Comparison of ENCODE assay signal across 23 cellular contexts in genomic region chr16:3788711-3789374, GRCh38.
DNase-seq lines count a peak whose midpoint lies in the region; ATAC-seq, FAIRE-seq and TF ChIP-seq lines count a peak whose summit lies in the region.
"Had no signal": no experiment of that assay in that cellular context is flagged by ENCODE, and none has a peak within 500 bp of the region (broad histone marks: within the 10 kb centered on the region; RNA-seq: fewer than 3 reads in every experiment).

No MANE protein-coding gene starts in this region.

- WGBS in liver, result 73% methylated on average over 9 of the region's 9 CpGs
- WGBS in HepG2 (ENCODE audit: low lambda C conversion rate), result 98% methylated on average over 6 of the region's 9 CpGs

- peak overlapping the region; percentile 71 for H3K27ac Mint-ChIP-seq in activated B cell treated with CpG ODN at 0.5 μM for 24 hours
- H3K27ac Mint-ChIP-seq in naive B cell, result peak overlapping the region; percentile 7 to 82 (median 58)
- H3K27ac Mint-ChIP-seq: activated CD4-positive, alpha-beta memory T cell treated with anti-CD3 and anti-CD28 coated beads for 36 hours had no signal

- no peak for DNase-seq in HepG2 (ENCODE audit: low spot score)
- DNase-seq in activated B cell treated with CpG ODN at 0.5 μM for 24 hours, result no peak
- no peak for DNase-seq in naive B cell
- no peak for DNase-seq in amniotic stem cell (lab: John Stamatoyannopoulos, UW)
- no peak for DNase-seq in substantia nigra (lab: John Stamatoyannopoulos, UW)
- DNase-seq: activated CD4-positive, alpha-beta memory T cell treated with anti-CD3 and anti-CD28 coated beads for 36 hours; activated naive CD4-positive, alpha-beta T cell treated with Interleukin-2 at 50 U/mL for 16 hours; activated T-cell treated with anti-CD3 and anti-CD28 coated beads, Interleukin-2, amount 50 U/mL, for 4 hours; HCEC 1CT; islet precursor cell; lower lobe of right lung; NCI-H1105 treated with DMSO at 0.1 percent for 48 hours; NCI-H2029; NCI-H526 treated with DMSO at 0.1 percent for 48 hours; stimulated activated CD4-positive, alpha-beta T cell treated with anti-CD3 and anti-CD28 coated beads, Interleukin-1b, Interleukin-23, amount 100 ng/mL, for 48 hours; uterus; WERI-Rb-1 had no signal

- H4K20me1 ChIP-seq in HepG2 (ENCODE audit: insufficient read depth, low read length), result no peaks in the 10 kb centered on the region; the same call in none of the 2 replicates

- H3K9ac ChIP-seq in liver (ENCODE audit: low read depth in 1 of 2, low read length in 2 of 2) (no peak overlapping the region), HepG2 (ENCODE audit: insufficient read depth, low read depth, low read length) (no peak overlapping the region)

- H3K9me3 Mint-ChIP-seq in activated B cell treated with CpG ODN at 0.5 μM for 24 hours (no peaks in the 10 kb centered on the region), naive B cell (peaks cover 0 to 1% (median 0%) of the 10 kb centered on the region in 7 donors)
- H3K9me3 Mint-ChIP-seq: activated CD4-positive, alpha-beta memory T cell treated with anti-CD3 and anti-CD28 coated beads for 36 hours; activated T-cell treated with anti-CD3 and anti-CD28 coated beads, Interleukin-2, amount 50 U/mL, for 4 hours; CD4-positive, alpha-beta memory T cell had no signal

- TF ChIP-seq POLR2A in HepG2 (IDR thresholded peaks at IDR 0.05; ENCODE audit: insufficient read depth in 1 of 2, low read depth in 2 of 2, low read length in 2 of 2), result no peak

- no peak overlapping the region for H3K4me2 ChIP-seq in HepG2 (ENCODE audit: low read depth, low read length)

- H3K36me3 ChIP-seq in liver (ENCODE audit: control insufficient read depth in 4 of 4, insufficient read depth in 3 of 4, low read depth in 1 of 4, low read length in 3 of 4) (peaks cover 3 to 35% (median 30%) of the 10 kb centered on the region in 4 donors), HepG2 (replicated peaks in 1 of 2; ENCODE audit: control insufficient read depth in 1 of 2, insufficient read depth in 2 of 2, low read length in 2 of 2) (peaks cover 39 to 86% of the 10 kb centered on the region in 2 experiments)
- H3K36me3 ChIP-seq: uterus had no signal

- H3K9me3 ChIP-seq in liver (ENCODE audit: control insufficient read depth in 4 of 4, low read length in 3 of 4), result no peaks in the 10 kb centered on the region
- no peaks in the 10 kb centered on the region for H3K9me3 ChIP-seq in HepG2 (ENCODE audit: low read length)
- H3K9me3 ChIP-seq: ascending aorta, lower lobe of right lung, uterus had no signal

- in situ Hi-C loops in HepG2 (cut with HindIII; ENCODE audit: extremely low pct_ligation_motif_present, low pct_unique_long_range_greater_than_20kb), result no loop called here

- CTCF ChIA-PET in HepG2 (lab: Yijun Ruan, JAX; ENCODE audit: low intra/inter-chr PET ratio, low total read pairs) (no interaction called here), activated B cell treated with CpG ODN at 0.5 μM for 24 hours (lab: Charles Lee) (no interaction called here)

- intact Hi-C loops in HepG2 (cut with micrococcal nuclease; ENCODE audit: unreplicated experiment) (loop anchor here (1.0 kb wide), 1 partner anchor 47 kb away; no protein-coding TSS in a partner anchor), activated B cell treated with CpG ODN at 0.5 μM for 24 hours (cut with micrococcal nuclease) (loop anchor here (1.0 to 5.0 kb wide), 3 partner anchors 9 to 463 kb away; no protein-coding TSS in a partner anchor)

- no peak overlapping the region for H3K27ac ChIP-seq in liver (ENCODE audit: low read depth in 1 of 2, low read length in 2 of 2)
- no peak overlapping the region for H3K27ac ChIP-seq in HepG2 (ENCODE audit: extremely low read length, insufficient read depth, low read length)
- H3K27ac ChIP-seq in substantia nigra (ENCODE audit: low read depth, low read length, poor library complexity, severe bottlenecking), result no peak overlapping the region
- H3K27ac ChIP-seq: ascending aorta, HL-60, lower lobe of right lung, uterus, WERI-Rb-1 had no signal

- H3K27me3 ChIP-seq in liver (ENCODE audit: control insufficient read depth in 4 of 4, insufficient read depth in 4 of 4, low read length in 3 of 4) (no peaks in the 10 kb centered on the region), HepG2 (ENCODE audit: control insufficient read depth in 1 of 2, insufficient read depth in 2 of 2, low read length in 2 of 2) (no peaks in the 10 kb centered on the region)
- H3K27me3 ChIP-seq: ascending aorta, uterus had no signal

- TF ChIP-seq RAD21 in liver (IDR thresholded peaks at IDR 0.05), result no peak
- no peak for TF ChIP-seq RAD21 in HepG2 (CRISPR knock-in tag; IDR thresholded peaks at IDR 0.05)

- H3K4me1 ChIP-seq in liver (ENCODE audit: control insufficient read depth in 4 of 4, insufficient read depth in 4 of 4, low read length in 3 of 4) (peaks cover 0 to 8% (median 3%) of the 10 kb centered on the region in 4 donors), HepG2 (ENCODE audit: insufficient read depth, low read length) (no peaks in the 10 kb centered on the region)
- H3K4me1 ChIP-seq: uterus had no signal

- no peak for ATAC-seq in HepG2
- ATAC-seq in activated B cell treated with CpG ODN at 0.5 μM for 24 hours (ENCODE audit: low read depth), result no peak
- ATAC-seq in naive B cell (ENCODE audit: low read depth in 2 of 2), result no peak
- ATAC-seq in GM19463 (IDR thresholded peaks at IDR 0.05; ENCODE audit: unreplicated experiment), result no peak
- ATAC-seq: lower lobe of right lung had no signal

- no peaks in the 10 kb centered on the region for H3K79me2 ChIP-seq in HepG2 (ENCODE audit: insufficient read depth, low read length)

- H3K27me3 Mint-ChIP-seq in activated B cell treated with CpG ODN at 0.5 μM for 24 hours, result no peaks in the 10 kb centered on the region
- no peaks in the 10 kb centered on the region for H3K27me3 Mint-ChIP-seq in naive B cell
- H3K27me3 Mint-ChIP-seq: activated CD4-positive, alpha-beta memory T cell treated with anti-CD3 and anti-CD28 coated beads for 36 hours; CD4-positive, alpha-beta memory T cell had no signal

- H3K4me3 Mint-ChIP-seq in activated B cell treated with CpG ODN at 0.5 μM for 24 hours (peak overlapping the region; percentile 41), naive B cell (peak overlapping the region in 1 of 8 donors; percentile 15)
- H3K4me3 Mint-ChIP-seq: activated CD4-positive, alpha-beta memory T cell treated with anti-CD3 and anti-CD28 coated beads for 36 hours had no signal

- no peak for FAIRE-seq in HepG2 (lab: Jason Lieb, UNC)
- FAIRE-seq: small intestine had no signal

- H3K4me3 ChIP-seq in liver (ENCODE audit: low read depth in 1 of 3, low read length in 3 of 3) (no peak overlapping the region), HepG2 (replicated peaks in 1 of 3; ENCODE audit: insufficient read depth in 1 of 3, low read depth in 2 of 3, low read length in 3 of 3) (no peak overlapping the region)
- H3K4me3 ChIP-seq: ascending aorta, lower lobe of right lung, uterus had no signal

- H2AFZ ChIP-seq in HepG2 (ENCODE audit: low read length), result no peak overlapping the region

- BruUV-seq in HepG2 (replicated peaks; lab: Mats Ljungman, UMichigan), result no TSS peak

- no peak for TF ChIP-seq CTCF in liver (IDR thresholded peaks at IDR 0.05; ENCODE audit: low read depth, low read length, missing input control)
- no peak for TF ChIP-seq CTCF in HepG2 (CRISPR knock-in tag; IDR thresholded peaks at IDR 0.05)
- no peak for TF ChIP-seq CTCF in activated B cell treated with CpG ODN at 0.5 μM for 24 hours (IDR thresholded peaks at IDR 0.05)

- H3K36me3 Mint-ChIP-seq in activated B cell treated with CpG ODN at 0.5 μM for 24 hours (ENCODE audit: low read depth), result peaks cover 72% of the 10 kb centered on the region
- peaks cover 18 to 26% of the 10 kb centered on the region in 2 donors for H3K36me3 Mint-ChIP-seq in naive B cell

- TF ChIP-seq EP300 in HepG2 (IDR thresholded peaks at IDR 0.05; ENCODE audit: low read depth in 2 of 2, low read length in 2 of 2) (no peak), HepG2 (CRISPR knock-in tag; IDR thresholded peaks at IDR 0.05; ENCODE audit: borderline replicate concordance) (no peak)

- peaks cover 42% of the 10 kb centered on the region for H3K4me1 Mint-ChIP-seq in activated B cell treated with CpG ODN at 0.5 μM for 24 hours
- peaks cover 39 to 49% (median 41%) of the 10 kb centered on the region in 3 donors for H3K4me1 Mint-ChIP-seq in naive B cell

- POLR2A ChIA-PET in HepG2 (lab: Yijun Ruan, JAX) (no interaction called here), activated B cell treated with CpG ODN at 0.5 μM for 24 hours (lab: Charles Lee) (no interaction called here)

TF ChIP-seq in liver, 16 proteins besides CTCF, POLR2A, EP300 and RAD21:
- TF ChIP-seq FOXA2 (IDR thresholded peaks at IDR 0.05) (no peak), HNF4A (conservative IDR thresholded peaks at IDR 0.05) (peak in 1 of 2 donors; percentile 13), GABPA (IDR thresholded peaks at IDR 0.05 in 1 of 2, conservative IDR thresholded peaks at IDR 0.05 in 1 of 2) (no peak), MAX (IDR thresholded peaks at IDR 0.05) (peak; percentile 50), NR2F2 (IDR thresholded peaks at IDR 0.05) (no peak)

TF ChIP-seq in HepG2, 621 proteins besides CTCF, POLR2A, EP300 and RAD21:
- TF ChIP-seq ZNF557 (CRISPR knock-in tag; IDR thresholded peaks at IDR 0.05) (no peak), TFE3 (CRISPR knock-in tag; IDR thresholded peaks at IDR 0.05) (no peak)
